Comparison of ENCODE assay signal across 19 cellular contexts in the genomic region with DNA sequence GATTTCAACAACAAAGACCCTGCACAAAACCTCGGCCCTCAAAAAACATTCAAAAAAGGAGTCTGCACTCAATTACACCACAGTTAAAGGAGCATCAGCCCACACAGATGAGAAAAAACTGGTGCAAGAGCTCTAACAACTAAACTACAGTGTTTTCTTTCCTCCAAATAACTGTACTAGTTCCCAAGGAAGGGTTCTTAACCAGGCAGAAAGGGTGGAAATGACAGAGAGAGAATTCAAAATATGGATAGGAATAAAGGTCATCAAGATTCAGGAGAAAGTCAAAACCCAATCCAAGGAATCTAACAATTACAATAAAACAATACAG.
"Had no signal": no experiment of that assay in that cellular context is flagged by ENCODE, and none has a peak within 500 bp of the region (broad histone marks: within the 10 kb centered on the region; RNA-seq: fewer than 3 reads in every experiment).

No MANE protein-coding gene starts in this region.

- H3K27ac Mint-ChIP-seq: activated naive CD4-positive, alpha-beta T cell treated with anti-CD3 and anti-CD28 coated beads for 36 hours; activated naive CD8-positive, alpha-beta T cell treated with anti-CD3 and anti-CD28 coated beads, Interleukin-2, amount 50 U/mL, for 24 hours; activated T-helper 2 cell treated with anti-CD3 and anti-CD28 coated beads, Interferon-gamma antibody, Interleukin-2, Interleukin-4, amounts not matched to agents 10 μg/mL and 5 μg/mL and 100 μg/mL, durations not matched to agents 14 hours and 24 hours and 36 hours; naive B cell had no signal

- DNase-seq: activated CD4-positive, alpha-beta T cell treated with anti-CD3 and anti-CD28 coated beads, Interleukin-2, amount 50 U/mL, for 1 hour; activated CD4-positive, CD25-positive, alpha-beta regulatory T cell; activated naive CD4-positive, alpha-beta T cell treated with anti-CD3 and anti-CD28 coated beads for 36 hours; activated naive CD8-positive, alpha-beta T cell treated with anti-CD3 and anti-CD28 coated beads, Interleukin-2, amount 50 U/mL, for 24 hours; heart right ventricle; naive B cell; nucleus accumbens; stimulated activated CD4-positive, alpha-beta T cell treated with anti-CD3 and anti-CD28 coated beads, Interleukin-15, amount 100 ng/mL, for 24 hours; stimulated activated CD4-positive, alpha-beta T cell treated with anti-CD3 and anti-CD28 coated beads, Interleukin-4, amount 100 ng/mL, for 24 hours; stimulated activated naive CD4-positive, alpha-beta T cell treated with Interleukin-2 at 50 U/mL for 16 hours; substantia nigra had no signal

- FAIRE-seq: bronchial epithelial cell, islet of Langerhans, TTC549 had no signal

- H3K27me3 ChIP-seq: gastroesophageal sphincter, heart right ventricle, right atrium auricular region, tibial nerve had no signal

- H3K9me3 ChIP-seq: right atrium auricular region had no signal

- H3K27ac ChIP-seq: gastroesophageal sphincter, heart right ventricle, right atrium auricular region, tibial nerve had no signal

- H3K4me1 ChIP-seq: gastroesophageal sphincter, heart right ventricle, right atrium auricular region, tibial nerve had no signal

- H3K4me3 ChIP-seq: gastroesophageal sphincter, heart right ventricle, right atrium auricular region, tibial nerve had no signal

- H3K36me3 ChIP-seq: right atrium auricular region, tibial nerve had no signal

- H3K27me3 Mint-ChIP-seq: activated naive CD8-positive, alpha-beta T cell treated with anti-CD3 and anti-CD28 coated beads, Interleukin-2, amount 50 U/mL, for 24 hours; naive B cell had no signal

- H3K4me3 Mint-ChIP-seq: activated naive CD4-positive, alpha-beta T cell treated with anti-CD3 and anti-CD28 coated beads for 36 hours; activated naive CD8-positive, alpha-beta T cell treated with anti-CD3 and anti-CD28 coated beads, Interleukin-2, amount 50 U/mL, for 24 hours; naive B cell had no signal

- ATAC-seq: activated naive CD8-positive, alpha-beta T cell treated with anti-CD3 and anti-CD28 coated beads, Interleukin-2, amount 50 U/mL, for 24 hours; gastroesophageal sphincter; left lobe of liver had no signal

- H3K4me1 Mint-ChIP-seq: activated naive CD8-positive, alpha-beta T cell treated with anti-CD3 and anti-CD28 coated beads, Interleukin-2, amount 50 U/mL, for 24 hours; naive B cell had no signal
